In the genomic region with DNA sequence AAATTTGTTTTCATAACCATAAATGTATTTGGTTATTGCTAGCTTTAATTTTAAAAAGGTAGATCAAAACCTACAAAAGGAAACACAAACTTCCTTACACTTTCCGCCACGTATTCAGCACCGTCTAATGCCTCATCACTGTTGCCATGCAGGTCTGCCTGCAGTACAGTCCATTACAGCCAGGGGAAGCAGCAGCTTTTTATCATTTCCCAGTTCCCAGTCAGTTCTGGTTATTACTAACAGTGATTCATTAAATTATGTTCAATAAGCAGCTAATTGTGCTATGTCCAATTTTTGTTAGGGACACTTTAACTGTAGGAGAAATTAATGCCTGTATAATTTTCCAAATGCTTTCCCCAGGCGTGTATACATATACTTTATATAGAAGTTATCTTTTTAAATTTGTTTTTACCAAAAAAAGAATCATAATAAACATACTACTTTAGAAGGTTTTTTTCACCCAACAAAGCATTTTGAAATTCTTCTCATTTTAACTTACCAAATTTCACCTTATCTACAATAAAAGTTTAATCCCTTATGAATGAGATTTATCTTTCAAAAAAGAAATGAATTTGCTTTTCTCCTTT, we compare ENCODE assay signal across 8 cellular contexts.
DNase-seq lines count a peak whose midpoint lies in the region; ATAC-seq, FAIRE-seq and TF ChIP-seq lines count a peak whose summit lies in the region.

No MANE protein-coding gene starts in this region.

- H3K4me3 ChIP-seq in HCT116 (replicated peaks in 1 of 2; ENCODE audit: low read depth in 1 of 2, low read length in 2 of 2) = no peak overlapping the region
- no peak overlapping the region for H3K4me3 ChIP-seq in H1 (ENCODE audit: extremely low read depth in 1 of 4, insufficient read depth in 2 of 4, low read depth in 3 of 4, low read length in 4 of 4)
- H3K4me3 ChIP-seq in stomach = no peak overlapping the region

- no peaks in the 10 kb centered on the region for H3K9me3 Mint-ChIP-seq in T-helper 2 cell treated with Interferon-gamma antibody and Interleukin-4, amounts not matched to agents 5 μg/mL and 100 μg/mL, for 36 hours
- H3K9me3 Mint-ChIP-seq in activated B cell treated with CpG ODN at 0.5 μM for 24 hours = no peaks in the 10 kb centered on the region
- H3K9me3 Mint-ChIP-seq in mesothelial cell of epicardium = no peaks in the 10 kb centered on the region

- no peak overlapping the region for H3K4ac ChIP-seq in H1 (replicated peaks; ENCODE audit: insufficient read length, low read depth, low read length)

- no peaks in the 10 kb centered on the region for H3K36me3 ChIP-seq in HCT116 (ENCODE audit: control insufficient read depth in 1 of 2, insufficient read depth in 2 of 2, low read length in 2 of 2)
- no peaks in the 10 kb centered on the region for H3K36me3 ChIP-seq in H1 (ENCODE audit: control insufficient read depth in 2 of 4, insufficient read depth in 4 of 4, low read length in 3 of 4)
- H3K36me3 ChIP-seq in stomach = no peaks in the 10 kb centered on the region

- TF ChIP-seq RAD21 in HCT116 (IDR thresholded peaks at IDR 0.05; ENCODE audit: low read depth) (peak; percentile 64), H1 (IDR thresholded peaks at IDR 0.05 in 1 of 2, conservative IDR thresholded peaks at IDR 0.05 in 1 of 2; ENCODE audit: low read depth in 2 of 2, low read length in 2 of 2) (peak; percentile 66 to 74)

- H3K79me1 ChIP-seq in H1 (ENCODE audit: low read depth, low read length) = no peaks in the 10 kb centered on the region

- H2BK12ac ChIP-seq in H1 (ENCODE audit: low read depth, low read length) = no peak overlapping the region

- no peak overlapping the region for H3K27ac ChIP-seq in HCT116 (ENCODE audit: low read depth, low read length)
- no peak overlapping the region for H3K27ac ChIP-seq in H1 (ENCODE audit: low read depth, low read length)
- H3K27ac ChIP-seq in stomach = peak overlapping the region in 4 of 5 donors; percentile 73 to 87 (median 82)

- no peak overlapping the region for H2BK5ac ChIP-seq in H1 (ENCODE audit: low read depth, low read length)

- H3K9ac ChIP-seq in HCT116 (ENCODE audit: low read length) (no peak overlapping the region), H1 (replicated peaks in 1 of 4; ENCODE audit: extremely low read depth in 1 of 4, low read depth in 3 of 4, low read length in 3 of 4) (no peak overlapping the region)

- H2AFZ ChIP-seq in HCT116 (ENCODE audit: low read depth, low read length, poor library complexity, severe bottlenecking) (peak overlapping the region; percentile 87), H1 (ENCODE audit: low read length) (no peak overlapping the region)

- H3K79me2 ChIP-seq in HCT116 (ENCODE audit: insufficient read depth, low read length) (no peaks in the 10 kb centered on the region), H1 (ENCODE audit: control insufficient read depth in 1 of 2, insufficient read depth in 2 of 2, low read length in 2 of 2) (no peaks in the 10 kb centered on the region)

- no peak overlapping the region for H3K4me3 Mint-ChIP-seq in T-helper 2 cell treated with Interferon-gamma antibody and Interleukin-4, amounts not matched to agents 5 μg/mL and 100 μg/mL, for 36 hours
- peak overlapping the region; percentile 26 for H3K4me3 Mint-ChIP-seq in activated B cell treated with CpG ODN at 0.5 μM for 24 hours
- peak overlapping the region; percentile 43 for H3K4me3 Mint-ChIP-seq in mesothelial cell of epicardium

- H4K91ac ChIP-seq in H1 (replicated peaks; ENCODE audit: insufficient read length, low read length) = no peak overlapping the region

- no peak overlapping the region for H3K23ac ChIP-seq in H1 (ENCODE audit: insufficient read length)

- H3K4me1 ChIP-seq in HCT116 (ENCODE audit: control insufficient read depth in 1 of 2, insufficient read depth in 2 of 2, low read length in 2 of 2) (peaks cover 7 to 28% of the 10 kb centered on the region in 2 experiments), H1 (replicated peaks in 1 of 4; ENCODE audit: control insufficient read depth in 3 of 4, insufficient read depth in 4 of 4, low read length in 3 of 4) (no peaks in the 10 kb centered on the region), stomach (peaks cover 0 to 37% (median 16%) of the 10 kb centered on the region in 4 donors)

- no peak overlapping the region for H2AK5ac ChIP-seq in H1 (ENCODE audit: low read depth, low read length)

- TF ChIP-seq POLR2A in HCT116 (IDR thresholded peaks at IDR 0.05; ENCODE audit: borderline replicate concordance, extremely low read depth, insufficient read depth, insufficient read length) (no peak), H1 (IDR thresholded peaks at IDR 0.05; ENCODE audit: control extremely low read depth in 1 of 2, low read depth in 2 of 2, low read length in 2 of 2) (no peak), stomach (IDR thresholded peaks at IDR 0.05) (no peak)

- no peak for TF ChIP-seq EP300 in H1 (IDR thresholded peaks at IDR 0.05; ENCODE audit: borderline replicate concordance in 1 of 2, low read depth in 2 of 2, low read length in 2 of 2)
- TF ChIP-seq EP300 in stomach (IDR thresholded peaks at IDR 0.05) = no peak

- H3K9me3 ChIP-seq in HCT116 (ENCODE audit: control insufficient read depth in 1 of 2, insufficient read depth in 1 of 2, low read depth in 1 of 2, low read length in 2 of 2) (no peaks in the 10 kb centered on the region), H1 (ENCODE audit: insufficient read depth in 2 of 2, low read depth in 1 of 2, low read length in 1 of 2) (no peaks in the 10 kb centered on the region), stomach (no peaks in the 10 kb centered on the region)

- peak; percentile 39 to 92 (median 84); a peak in 5 of 6 replicates for TF ChIP-seq CTCF in HCT116 (IDR thresholded peaks at IDR 0.05 in 2 of 3, conservative IDR thresholded peaks at IDR 0.05 in 1 of 3; ENCODE audit: borderline replicate concordance in 1 of 3, insufficient read depth in 1 of 3, low read depth in 2 of 3, low read length in 2 of 3)
- peak; percentile 39 for TF ChIP-seq CTCF in activated B cell treated with CpG ODN at 0.5 μM for 24 hours (IDR thresholded peaks at IDR 0.05)
- peak; percentile 54 to 81 (median 74); a peak in 3 of 4 replicates for TF ChIP-seq CTCF in H1 (IDR thresholded peaks at IDR 0.05; ENCODE audit: control extremely low read depth in 1 of 3, insufficient read depth in 1 of 3, low read depth in 1 of 3, low read length in 3 of 3)
- TF ChIP-seq CTCF in mesothelial cell of epicardium (IDR thresholded peaks at IDR 0.05; ENCODE audit: unreplicated experiment) = peak; percentile 83
- TF ChIP-seq CTCF in stomach (IDR thresholded peaks at IDR 0.05) = peak in 6 of 7 experiments; percentile 88 to 98 (median 94)

- H3K4me2 ChIP-seq in HCT116 (ENCODE audit: low read length) = peak overlapping the region; percentile 43
- no peak overlapping the region for H3K4me2 ChIP-seq in H1 (ENCODE audit: insufficient read depth in 1 of 2, low read depth in 2 of 2, low read length in 2 of 2)

- peak; percentile 92 for FAIRE-seq in H1 (lab: Jason Lieb, UNC)

- H3K23me2 ChIP-seq in H1 (ENCODE audit: low read depth, low read length) = no peaks in the 10 kb centered on the region

- H3K36me3 Mint-ChIP-seq in T-helper 2 cell treated with Interferon-gamma antibody and Interleukin-4, amounts not matched to agents 5 μg/mL and 100 μg/mL, for 36 hours (ENCODE audit: low read depth) = no peaks in the 10 kb centered on the region
- H3K36me3 Mint-ChIP-seq in activated B cell treated with CpG ODN at 0.5 μM for 24 hours (ENCODE audit: low read depth) (no peaks in the 10 kb centered on the region), mesothelial cell of epicardium (no peaks in the 10 kb centered on the region)

- H3K4me1 Mint-ChIP-seq in T-helper 2 cell treated with Interferon-gamma antibody and Interleukin-4, amounts not matched to agents 5 μg/mL and 100 μg/mL, for 36 hours (ENCODE audit: low read depth) = peaks cover 32% of the 10 kb centered on the region
- H3K4me1 Mint-ChIP-seq in activated B cell treated with CpG ODN at 0.5 μM for 24 hours (peaks cover 70% of the 10 kb centered on the region), mesothelial cell of epicardium (peaks cover 38% of the 10 kb centered on the region)

- H2BK15ac ChIP-seq in H1 (ENCODE audit: low read length) = no peak overlapping the region

- CTCF ChIA-PET in HCT116 (lab: Charles Lee) = interaction anchor here (0.6 to 1.5 kb wide), 8 partner anchors 9 to 219 kb away, joined by 3 to 5 read pairs (median 3); no protein-coding TSS in a partner anchor
- CTCF ChIA-PET in activated B cell treated with CpG ODN at 0.5 μM for 24 hours (lab: Charles Lee) = interaction anchor here (0.6 to 6.2 kb wide), 20 partner anchors 9 to 219 kb away, joined by 3 to 51 read pairs (median 4); no protein-coding TSS in a partner anchor
- CTCF ChIA-PET in H1 (lab: Charles Lee; ENCODE audit: partially characterized antibody) = interaction anchor here (0.6 to 5.6 kb wide), 34 partner anchors 7 to 705 kb away, joined by 3 to 50 read pairs (median 4); no protein-coding TSS in a partner anchor

- H2BK120ac ChIP-seq in H1 (replicated peaks; ENCODE audit: low read depth, low read length) = no peak overlapping the region

- no peak overlapping the region for H3K56ac ChIP-seq in H1 (replicated peaks; ENCODE audit: insufficient read length, low read depth, low read length)

- intact Hi-C loops in HCT116 (cut with micrococcal nuclease) (loop anchor here (10.0 kb wide), 1 partner anchor 220 kb away; no protein-coding TSS in a partner anchor), activated B cell treated with CpG ODN at 0.5 μM for 24 hours (cut with micrococcal nuclease) (loop anchor here (1.0 to 2.0 kb wide), 9 partner anchors 12 to 219 kb away; a partner anchor contains a TSS), stomach (cut with DNase I; ENCODE audit: low total_unique reads) (no loop called here)

- no peak overlapping the region for H2BK20ac ChIP-seq in H1 (ENCODE audit: low read length)

- RAD21 ChIA-PET in HCT116 (lab: Charles Lee; ENCODE audit: low non-redundant PET in 1 of 2, low total read pairs in 2 of 2, uncharacterized antibody in 2 of 2, unreplicated experiment in 2 of 2) = no interaction called here

- H3K18ac ChIP-seq in H1 (ENCODE audit: extremely low read depth, low read length) = no peak overlapping the region

- WGBS in H1 (ENCODE audit: extremely low coverage in 1 of 2, insufficient coverage in 1 of 2, insufficient read length in 1 of 2, insufficient replicate concordance in 2 of 2, low coverage in 1 of 2, low lambda C conversion rate in 2 of 2, missing lambda C conversion rate in 1 of 2), 2 experiments = 53% methylated on average over 4 of the region's 4 CpGs; no CpG with 5 or more reads in 1 of the 2 experiments
- WGBS in stomach, 5 donors = 23 to 31% (median 28%) methylated on average over 4 of the region's 4 CpGs

- H4K20me1 ChIP-seq in HCT116 (ENCODE audit: insufficient read depth) (no peaks in the 10 kb centered on the region), H1 (replicated peaks in 1 of 2; ENCODE audit: control insufficient read depth in 1 of 2, insufficient read depth in 2 of 2, low read length in 2 of 2) (no peaks in the 10 kb centered on the region)

- H3K9me2 ChIP-seq in HCT116 (ENCODE audit: insufficient read depth) = no peaks in the 10 kb centered on the region

- no peak overlapping the region for H4K8ac ChIP-seq in H1 (ENCODE audit: extremely low read depth, insufficient read depth, low read length)

- no peak overlapping the region for H3K14ac ChIP-seq in H1 (ENCODE audit: insufficient read length)

- POLR2A ChIA-PET in HCT116 (lab: Charles Lee) (interaction anchor here (0.5 to 1.2 kb wide), 3 partner anchors 9 to 207 kb away, joined by 3 to 4 read pairs (median 3); no protein-coding TSS in a partner anchor), activated B cell treated with CpG ODN at 0.5 μM for 24 hours (lab: Charles Lee) (interaction anchor here (0.5 to 7.3 kb wide), 14 partner anchors 9 to 783 kb away, joined by 3 to 41 read pairs (median 6); a partner anchor contains a TSS), H1 (lab: Charles Lee; ENCODE audit: partially characterized antibody) (no interaction called here)

- no peak overlapping the region for H4K5ac ChIP-seq in H1 (ENCODE audit: insufficient read length, low read depth, low read length)

- ATAC-seq in HCT116 (peak; percentile 90), activated B cell treated with CpG ODN at 0.5 μM for 24 hours (ENCODE audit: low read depth) (peak; percentile 98)

- no peak overlapping the region for H3K27ac Mint-ChIP-seq in T-helper 2 cell treated with Interferon-gamma antibody and Interleukin-4, amounts not matched to agents 5 μg/mL and 100 μg/mL, for 36 hours
- H3K27ac Mint-ChIP-seq in activated B cell treated with CpG ODN at 0.5 μM for 24 hours (peak overlapping the region; percentile 53), mesothelial cell of epicardium (peak overlapping the region; percentile 69)

- no peaks in the 10 kb centered on the region for H3K27me3 ChIP-seq in HCT116 (ENCODE audit: insufficient read depth, low read length)
- H3K27me3 ChIP-seq in H1 (replicated peaks in 1 of 4; ENCODE audit: control insufficient read depth in 3 of 4, extremely low read depth in 1 of 4, insufficient read depth in 3 of 4, low read length in 3 of 4) = no peaks in the 10 kb centered on the region
- no peaks in the 10 kb centered on the region for H3K27me3 ChIP-seq in stomach

- peak in 3 of 5 experiments; percentile 11 to 69 (median 18) for DNase-seq in T-helper 2 cell
- no peak for DNase-seq in T-helper 2 cell treated with Interferon-gamma antibody and Interleukin-4, amounts not matched to agents 5 μg/mL and 100 μg/mL, for 36 hours (ENCODE audit: low spot score)
- peak; percentile 49 for DNase-seq in HCT116 (ENCODE audit: low read depth, low spot score)
- DNase-seq in M059J (ENCODE audit: low read depth) = peak; percentile 68
- no peak for DNase-seq in activated B cell treated with CpG ODN at 0.5 μM for 24 hours
- DNase-seq in H1 (ENCODE audit: low read depth in 1 of 2, low spot score in 2 of 2) = no peak
- no peak for DNase-seq in mesothelial cell of epicardium (ENCODE audit: low spot score in 2 of 2, unreplicated experiment in 2 of 2)
- DNase-seq in stomach = peak; percentile 63

- H3K27me3 Mint-ChIP-seq in T-helper 2 cell treated with Interferon-gamma antibody and Interleukin-4, amounts not matched to agents 5 μg/mL and 100 μg/mL, for 36 hours (ENCODE audit: low read depth) = peaks cover 11% of the 10 kb centered on the region
- H3K27me3 Mint-ChIP-seq in activated B cell treated with CpG ODN at 0.5 μM for 24 hours (no peaks in the 10 kb centered on the region), mesothelial cell of epicardium (ENCODE audit: low read depth) (no peaks in the 10 kb centered on the region)

- BruUV-seq in HCT116 (replicated peaks; lab: Mats Ljungman, UMichigan) = no TSS peak

Comparison
In these comparisons a context has a peak if more than half of its experiments do, and no peak if none do; other contexts are left out.
1. DNase-seq: peak in T-helper 2 cell (3 of 5), HCT116 (single experiment), M059J (single experiment) and stomach (single experiment); none in T-helper 2 cell treated with Interferon-gamma antibody and Interleukin-4, amounts not matched to agents 5 μg/mL and 100 μg/mL, for 36 hours (single experiment), activated B cell treated with CpG ODN at 0.5 μM for 24 hours (single experiment), H1 (0 of 2) and mesothelial cell of epicardium (0 of 2).
2. H3K27ac ChIP-seq: peak in stomach (4 of 5); none in HCT116 (single experiment) and H1 (single experiment).
3. CTCF ChIP-seq: peak in every context shown above with its lines; median percentile 94 in stomach; 84 in HCT116; 83 in mesothelial cell of epicardium; 74 in H1; 39 in activated B cell treated with CpG ODN at 0.5 μM for 24 hours.